1 cellular context compared by ENCODE assay signal in the genomic region with DNA sequence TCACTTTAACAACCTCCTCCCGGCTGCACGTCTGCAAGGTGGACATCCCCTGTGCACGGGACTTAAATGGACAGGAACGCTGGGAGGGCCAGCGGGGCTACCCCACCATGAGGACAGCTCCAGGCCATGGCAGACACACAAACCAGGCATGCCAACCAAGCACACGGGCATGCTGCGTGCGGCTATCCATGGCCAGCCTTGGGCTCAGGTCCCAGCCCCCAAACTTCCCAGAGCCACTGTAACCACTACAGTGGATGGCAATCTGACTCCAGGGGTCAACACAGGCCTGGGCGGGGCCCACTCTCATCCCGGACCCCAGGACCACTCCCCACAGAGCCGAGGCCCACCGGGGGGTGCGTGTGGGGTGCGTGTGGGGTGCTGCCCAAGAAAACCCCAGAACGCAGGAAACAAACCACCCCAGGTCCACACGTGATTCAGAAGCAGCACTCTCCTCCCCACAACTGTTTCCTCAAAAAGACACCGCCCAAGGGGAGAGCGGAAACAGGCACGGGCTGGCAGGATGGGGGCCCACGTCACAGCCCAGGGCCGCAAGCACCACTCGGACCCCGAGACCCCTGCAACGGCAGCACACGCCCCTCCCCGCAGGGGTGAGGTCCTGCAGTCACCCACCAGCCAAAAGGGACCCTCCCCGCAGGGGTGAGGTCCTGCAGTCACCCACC.
TF ChIP-seq lines count a peak whose summit lies in the region.

No MANE protein-coding gene starts in this region.

TF ChIP-seq in GM12878, 131 proteins besides CTCF, POLR2A, EP300 and RAD21 (continued from another document):
- TF ChIP-seq, protein P1, sequence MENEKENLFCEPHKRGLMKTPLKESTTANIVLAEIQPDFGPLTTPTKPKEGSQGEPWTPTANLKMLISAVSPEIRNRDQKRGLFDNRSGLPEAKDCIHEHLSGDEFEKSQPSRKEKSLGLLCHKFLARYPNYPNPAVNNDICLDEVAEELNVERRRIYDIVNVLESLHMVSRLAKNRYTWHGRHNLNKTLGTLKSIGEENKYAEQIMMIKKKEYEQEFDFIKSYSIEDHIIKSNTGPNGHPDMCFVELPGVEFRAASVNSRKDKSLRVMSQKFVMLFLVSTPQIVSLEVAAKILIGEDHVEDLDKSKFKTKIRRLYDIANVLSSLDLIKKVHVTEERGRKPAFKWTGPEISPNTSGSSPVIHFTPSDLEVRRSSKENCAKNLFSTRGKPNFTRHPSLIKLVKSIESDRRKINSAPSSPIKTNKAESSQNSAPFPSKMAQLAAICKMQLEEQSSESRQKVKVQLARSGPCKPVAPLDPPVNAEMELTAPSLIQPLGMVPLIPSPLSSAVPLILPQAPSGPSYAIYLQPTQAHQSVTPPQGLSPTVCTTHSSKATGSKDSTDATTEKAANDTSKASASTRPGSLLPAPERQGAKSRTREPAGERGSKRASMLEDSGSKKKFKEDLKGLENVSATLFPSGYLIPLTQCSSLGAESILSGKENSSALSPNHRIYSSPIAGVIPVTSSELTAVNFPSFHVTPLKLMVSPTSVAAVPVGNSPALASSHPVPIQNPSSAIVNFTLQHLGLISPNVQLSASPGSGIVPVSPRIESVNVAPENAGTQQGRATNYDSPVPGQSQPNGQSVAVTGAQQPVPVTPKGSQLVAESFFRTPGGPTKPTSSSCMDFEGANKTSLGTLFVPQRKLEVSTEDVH (IDR thresholded peaks at IDR 0.05; ENCODE audit: low read depth, partially characterized antibody), result no peak
- TF ChIP-seq PML (IDR thresholded peaks at IDR 0.05; ENCODE audit: low read length), result no peak
- no peak for TF ChIP-seq NR2C1 (IDR thresholded peaks at IDR 0.05)
- TF ChIP-seq KDM1A (IDR thresholded peaks at IDR 0.05; ENCODE audit: borderline replicate concordance), result no peak
- no peak for TF ChIP-seq CBX5 (IDR thresholded peaks at IDR 0.05; ENCODE audit: low read depth)
- no peak for TF ChIP-seq EGR1 (IDR thresholded peaks at IDR 0.05; ENCODE audit: borderline replicate concordance in 1 of 2, low read depth in 2 of 2, low read length in 2 of 2)
- TF ChIP-seq, protein P2, sequence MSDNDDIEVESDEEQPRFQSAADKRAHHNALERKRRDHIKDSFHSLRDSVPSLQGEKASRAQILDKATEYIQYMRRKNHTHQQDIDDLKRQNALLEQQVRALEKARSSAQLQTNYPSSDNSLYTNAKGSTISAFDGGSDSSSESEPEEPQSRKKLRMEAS (IDR thresholded peaks at IDR 0.05; ENCODE audit: low read depth, low read length), result no peak
- TF ChIP-seq, protein P3, sequence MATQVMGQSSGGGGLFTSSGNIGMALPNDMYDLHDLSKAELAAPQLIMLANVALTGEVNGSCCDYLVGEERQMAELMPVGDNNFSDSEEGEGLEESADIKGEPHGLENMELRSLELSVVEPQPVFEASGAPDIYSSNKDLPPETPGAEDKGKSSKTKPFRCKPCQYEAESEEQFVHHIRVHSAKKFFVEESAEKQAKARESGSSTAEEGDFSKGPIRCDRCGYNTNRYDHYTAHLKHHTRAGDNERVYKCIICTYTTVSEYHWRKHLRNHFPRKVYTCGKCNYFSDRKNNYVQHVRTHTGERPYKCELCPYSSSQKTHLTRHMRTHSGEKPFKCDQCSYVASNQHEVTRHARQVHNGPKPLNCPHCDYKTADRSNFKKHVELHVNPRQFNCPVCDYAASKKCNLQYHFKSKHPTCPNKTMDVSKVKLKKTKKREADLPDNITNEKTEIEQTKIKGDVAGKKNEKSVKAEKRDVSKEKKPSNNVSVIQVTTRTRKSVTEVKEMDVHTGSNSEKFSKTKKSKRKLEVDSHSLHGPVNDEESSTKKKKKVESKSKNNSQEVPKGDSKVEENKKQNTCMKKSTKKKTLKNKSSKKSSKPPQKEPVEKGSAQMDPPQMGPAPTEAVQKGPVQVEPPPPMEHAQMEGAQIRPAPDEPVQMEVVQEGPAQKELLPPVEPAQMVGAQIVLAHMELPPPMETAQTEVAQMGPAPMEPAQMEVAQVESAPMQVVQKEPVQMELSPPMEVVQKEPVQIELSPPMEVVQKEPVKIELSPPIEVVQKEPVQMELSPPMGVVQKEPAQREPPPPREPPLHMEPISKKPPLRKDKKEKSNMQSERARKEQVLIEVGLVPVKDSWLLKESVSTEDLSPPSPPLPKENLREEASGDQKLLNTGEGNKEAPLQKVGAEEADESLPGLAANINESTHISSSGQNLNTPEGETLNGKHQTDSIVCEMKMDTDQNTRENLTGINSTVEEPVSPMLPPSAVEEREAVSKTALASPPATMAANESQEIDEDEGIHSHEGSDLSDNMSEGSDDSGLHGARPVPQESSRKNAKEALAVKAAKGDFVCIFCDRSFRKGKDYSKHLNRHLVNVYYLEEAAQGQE (IDR thresholded peaks at IDR 0.05; ENCODE audit: low read depth, low read length), result no peak
- no peak for TF ChIP-seq ZNF274 (IDR thresholded peaks at IDR 0.05; ENCODE audit: insufficient read depth, insufficient read length)
- TF ChIP-seq BHLHE40 (IDR thresholded peaks at IDR 0.05; ENCODE audit: borderline replicate concordance in 1 of 2, low read depth in 2 of 2, low read length in 1 of 2), result peak; percentile 45 to 78; a peak in 2 of 4 replicates
- TF ChIP-seq EED (IDR thresholded peaks at IDR 0.05; ENCODE audit: low read depth), result no peak
- TF ChIP-seq, protein P4, sequence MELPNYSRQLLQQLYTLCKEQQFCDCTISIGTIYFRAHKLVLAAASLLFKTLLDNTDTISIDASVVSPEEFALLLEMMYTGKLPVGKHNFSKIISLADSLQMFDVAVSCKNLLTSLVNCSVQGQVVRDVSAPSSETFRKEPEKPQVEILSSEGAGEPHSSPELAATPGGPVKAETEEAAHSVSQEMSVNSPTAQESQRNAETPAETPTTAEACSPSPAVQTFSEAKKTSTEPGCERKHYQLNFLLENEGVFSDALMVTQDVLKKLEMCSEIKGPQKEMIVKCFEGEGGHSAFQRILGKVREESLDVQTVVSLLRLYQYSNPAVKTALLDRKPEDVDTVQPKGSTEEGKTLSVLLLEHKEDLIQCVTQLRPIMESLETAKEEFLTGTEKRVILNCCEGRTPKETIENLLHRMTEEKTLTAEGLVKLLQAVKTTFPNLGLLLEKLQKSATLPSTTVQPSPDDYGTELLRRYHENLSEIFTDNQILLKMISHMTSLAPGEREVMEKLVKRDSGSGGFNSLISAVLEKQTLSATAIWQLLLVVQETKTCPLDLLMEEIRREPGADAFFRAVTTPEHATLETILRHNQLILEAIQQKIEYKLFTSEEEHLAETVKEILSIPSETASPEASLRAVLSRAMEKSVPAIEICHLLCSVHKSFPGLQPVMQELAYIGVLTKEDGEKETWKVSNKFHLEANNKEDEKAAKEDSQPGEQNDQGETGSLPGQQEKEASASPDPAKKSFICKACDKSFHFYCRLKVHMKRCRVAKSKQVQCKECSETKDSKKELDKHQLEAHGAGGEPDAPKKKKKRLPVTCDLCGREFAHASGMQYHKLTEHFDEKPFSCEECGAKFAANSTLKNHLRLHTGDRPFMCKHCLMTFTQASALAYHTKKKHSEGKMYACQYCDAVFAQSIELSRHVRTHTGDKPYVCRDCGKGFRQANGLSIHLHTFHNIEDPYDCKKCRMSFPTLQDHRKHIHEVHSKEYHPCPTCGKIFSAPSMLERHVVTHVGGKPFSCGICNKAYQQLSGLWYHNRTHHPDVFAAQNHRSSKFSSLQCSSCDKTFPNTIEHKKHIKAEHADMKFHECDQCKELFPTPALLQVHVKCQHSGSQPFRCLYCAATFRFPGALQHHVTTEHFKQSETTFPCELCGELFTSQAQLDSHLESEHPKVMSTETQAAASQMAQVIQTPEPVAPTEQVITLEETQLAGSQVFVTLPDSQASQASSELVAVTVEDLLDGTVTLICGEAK (IDR thresholded peaks at IDR 0.05; ENCODE audit: borderline replicate concordance), result no peak
- no peak for TF ChIP-seq MYC (IDR thresholded peaks at IDR 0.05; ENCODE audit: insufficient read depth, insufficient read length, insufficient replicate concordance, low read length, severe bottlenecking)
- no peak for TF ChIP-seq MEF2A (IDR thresholded peaks at IDR 0.05; ENCODE audit: insufficient read depth, low read depth, low read length)
- TF ChIP-seq, protein P5, sequence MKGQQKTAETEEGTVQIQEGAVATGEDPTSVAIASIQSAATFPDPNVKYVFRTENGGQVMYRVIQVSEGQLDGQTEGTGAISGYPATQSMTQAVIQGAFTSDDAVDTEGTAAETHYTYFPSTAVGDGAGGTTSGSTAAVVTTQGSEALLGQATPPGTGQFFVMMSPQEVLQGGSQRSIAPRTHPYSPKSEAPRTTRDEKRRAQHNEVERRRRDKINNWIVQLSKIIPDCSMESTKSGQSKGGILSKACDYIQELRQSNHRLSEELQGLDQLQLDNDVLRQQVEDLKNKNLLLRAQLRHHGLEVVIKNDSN (IDR thresholded peaks at IDR 0.05; ENCODE audit: borderline replicate concordance, extremely low read length, insufficient read depth, low read depth, low read length), result peak; percentile 15
